In genomic region chr14:42222924-42223471, GRCh38 we compare ENCODE assay signal across 8 cellular contexts.
DNase-seq lines count a peak whose midpoint lies in the region; ATAC-seq and TF ChIP-seq lines count a peak whose summit lies in the region.

No MANE protein-coding gene starts in this region.

- no peaks in the 10 kb centered on the region; a peak in 1 of 4 replicates for H3K4me1 ChIP-seq in SK-N-SH (ENCODE audit: control insufficient read depth in 1 of 2, insufficient read depth in 2 of 2, low read depth in 1 of 2, low read length in 1 of 2)

- CTCF ChIA-PET in SK-N-SH (lab: Yijun Ruan, JAX), result no interaction called here

- H3K27ac ChIP-seq in SK-N-SH (ENCODE audit: low read depth in 2 of 2, low read length in 1 of 2), result peak overlapping the region in 1 of 2 experiments; percentile 36; a peak in 1 of 4 replicates

- H3K36me3 ChIP-seq in SK-N-SH (replicated peaks in 1 of 2; ENCODE audit: control insufficient read depth in 1 of 2, insufficient read depth in 2 of 2, low read length in 1 of 2), result no peaks in the 10 kb centered on the region

- H3K4me2 ChIP-seq in SK-N-SH, result no peak overlapping the region

- no peaks in the 10 kb centered on the region for H3K27me3 ChIP-seq in SK-N-SH (ENCODE audit: insufficient read depth)

- TF ChIP-seq RAD21 in SK-N-SH (IDR thresholded peaks at IDR 0.05; ENCODE audit: low read length), result no peak

- DNase-seq in KBM-7 (peak; percentile 1), SK-N-SH (no peak), myocyte (ENCODE audit: low read depth) (peak; percentile 91)
- DNase-seq in activated CD4-positive, alpha-beta T cell treated with anti-CD3 and anti-CD28 coated beads, Interleukin-2, amount 50 U/mL, for 4 hours, result no peak
- DNase-seq in stimulated activated CD4-positive, alpha-beta T cell treated with anti-CD3 and anti-CD28 coated beads, Interleukin-1b, Interleukin-23, amount 100 ng/mL, for 48 hours, result no peak

- no peaks in the 10 kb centered on the region for H4K20me1 ChIP-seq in SK-N-SH (ENCODE audit: insufficient read depth)

- H3K9ac ChIP-seq in SK-N-SH, result no peak overlapping the region

- no peak for TF ChIP-seq CTCF in SK-N-SH (IDR thresholded peaks at IDR 0.05)

- ATAC-seq in GM21717 (IDR thresholded peaks at IDR 0.05; ENCODE audit: unreplicated experiment) (peak; percentile 96), esophagus mucosa (no peak)

- no peak for TF ChIP-seq EP300 in SK-N-SH (IDR thresholded peaks at IDR 0.05; ENCODE audit: borderline replicate concordance in 1 of 2, low read depth in 1 of 2, low read length in 1 of 2)

- no peaks in the 10 kb centered on the region for H3K9me2 ChIP-seq in SK-N-SH

- H3F3A ChIP-seq in SK-N-SH (replicated peaks; ENCODE audit: insufficient read depth), result no peaks in the 10 kb centered on the region

- H3K79me2 ChIP-seq in SK-N-SH (ENCODE audit: insufficient read depth), result no peaks in the 10 kb centered on the region

- H3K9me3 ChIP-seq in SK-N-SH, result no peaks in the 10 kb centered on the region

- no CpG with 5 or more reads among the region's 3 CpGs for WGBS in SK-N-SH (ENCODE audit: low lambda C conversion rate)

- peak overlapping the region; percentile 7; the same call in 1 of the 2 replicates for H3K4me3 ChIP-seq in GM08714 (ENCODE audit: low read length)
- H3K4me3 ChIP-seq in SK-N-SH (ENCODE audit: low read depth in 2 of 2, low read length in 1 of 2), result no peak overlapping the region

- no peak overlapping the region for H2AFZ ChIP-seq in SK-N-SH (ENCODE audit: low read depth)

- in situ Hi-C loops in KBM-7 (cut with MboI; ENCODE audit: low pct_unique_long_range_greater_than_20kb, low sequenced_read_pairs), result no loop called here

- POLR2A ChIA-PET in SK-N-SH (lab: Yijun Ruan, JAX), result no interaction called here

TF ChIP-seq in SK-N-SH, 30 proteins besides CTCF, POLR2A, EP300 and RAD21:
- TF ChIP-seq PBX3 (IDR thresholded peaks at IDR 0.05) (peak; percentile 3; the same call in 1 of the 2 replicates), RFX5 (IDR thresholded peaks at IDR 0.05; ENCODE audit: low read length) (no peak)

Comparison
In these comparisons a context has a peak if more than half of its experiments do, and no peak if none do; other contexts are left out.
1. DNase-seq: peak in KBM-7 (single experiment) and myocyte (single experiment); none in SK-N-SH (single experiment), activated CD4-positive, alpha-beta T cell treated with anti-CD3 and anti-CD28 coated beads, Interleukin-2, amount 50 U/mL, for 4 hours (0 of 2) and stimulated activated CD4-positive, alpha-beta T cell treated with anti-CD3 and anti-CD28 coated beads, Interleukin-1b, Interleukin-23, amount 100 ng/mL, for 48 hours (single experiment).